In the genomic region with DNA sequence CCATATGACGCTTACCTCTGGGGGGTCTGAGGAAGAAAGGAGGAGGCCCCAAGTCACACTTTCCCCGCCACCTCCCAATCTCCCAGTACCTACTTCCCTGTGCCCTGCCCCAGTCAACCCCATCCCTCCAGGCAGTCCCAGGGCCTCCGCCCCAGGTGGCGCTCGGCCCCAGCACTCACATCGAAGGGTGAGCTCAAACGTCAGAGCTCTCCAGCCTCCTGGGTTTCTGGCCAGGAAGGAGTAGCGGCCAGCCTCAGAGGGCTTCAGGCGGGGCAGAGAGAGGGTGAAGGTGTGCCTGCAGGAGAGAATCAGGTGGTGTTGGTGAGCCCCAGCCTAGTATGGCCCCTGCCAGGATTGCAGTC, we compare ENCODE assay signal across 16 cellular contexts. TPM values are rescaled to one million over a fixed set of nuclear protein-coding genes. Genes with fewer than 3 reads are reported as not detected.
DNase-seq lines count a peak whose midpoint lies in the region; ATAC-seq and TF ChIP-seq lines count a peak whose summit lies in the region.
"Had no signal": no experiment of that assay in that cellular context is flagged by ENCODE, and none has a peak within 500 bp of the region (broad histone marks: within the 10 kb centered on the region; RNA-seq: fewer than 3 reads in every experiment).

No MANE protein-coding gene starts in this region.

- TF ChIP-seq POLR2A in Peyer's patch (IDR thresholded peaks at IDR 0.05) (no peak), suprapubic skin (IDR thresholded peaks at IDR 0.05) (no peak)

- H3K4me3 ChIP-seq in H7 (ENCODE audit: insufficient read depth, low read depth, low read length) (no peak overlapping the region), Peyer's patch (no peak overlapping the region), suprapubic skin (no peak overlapping the region)
- H3K4me3 ChIP-seq: SK-N-MC had no signal

- TF ChIP-seq EP300 in suprapubic skin (IDR thresholded peaks at IDR 0.05): no peak

- DNase-seq in H7 (peak; percentile 70), Peyer's patch (peak in 2 of 3 donors; percentile 29 to 47), left colon (no peak), suprapubic skin (ENCODE audit: low spot score in 2 of 2) (peak; percentile 48 to 76), NCI-H2227 treated with DMSO at 0.1 percent for 48 hours (lab: John Stamatoyannopoulos, UW) (no peak)
- no peak for DNase-seq in activated CD4-positive, alpha-beta T cell treated with anti-CD3 and anti-CD28 coated beads, Interleukin-2, amount 50 U/mL, for 4 hours
- DNase-seq: Calu3; CD4-positive, alpha-beta memory T cell; KG1; NCI-H1048; NCI-H1436 treated with DMSO at 0.1 percent for 48 hours; NCI-H2081; NCI-H524 had no signal

- H3K27ac ChIP-seq in Peyer's patch: no peak overlapping the region
- H3K27ac ChIP-seq in suprapubic skin: no peak overlapping the region
- H3K27ac ChIP-seq: SK-N-MC had no signal

- 82% methylated on average over 9 of the region's 9 CpGs for WGBS in suprapubic skin

- H3K9me3 ChIP-seq in Peyer's patch: no peaks in the 10 kb centered on the region
- no peaks in the 10 kb centered on the region for H3K9me3 ChIP-seq in suprapubic skin

- peak in 1 of 6 experiments; percentile 5 for TF ChIP-seq CTCF in Peyer's patch (IDR thresholded peaks at IDR 0.05)
- no peak for TF ChIP-seq CTCF in suprapubic skin (IDR thresholded peaks at IDR 0.05)

- H3K36me3 ChIP-seq in H7 (replicated peaks; ENCODE audit: control insufficient read depth, insufficient read depth, low read length): no peaks in the 10 kb centered on the region
- no peaks in the 10 kb centered on the region for H3K36me3 ChIP-seq in Peyer's patch
- H3K36me3 ChIP-seq in suprapubic skin: no peaks in the 10 kb centered on the region

- peak; percentile 78 for ATAC-seq in left colon
- no peak for ATAC-seq in HG02852 (IDR thresholded peaks at IDR 0.05; ENCODE audit: unreplicated experiment)
- ATAC-seq: Right ventricle myocardium inferior had no signal

- intact Hi-C loops in left colon (cut with DNase I, micrococcal nuclease): no loop called here

- H3K27me3 ChIP-seq in H7 (ENCODE audit: control insufficient read depth, insufficient read depth, low read length) (no peaks in the 10 kb centered on the region), Peyer's patch (no peaks in the 10 kb centered on the region), suprapubic skin (no peaks in the 10 kb centered on the region)

- no peaks in the 10 kb centered on the region for H3K4me1 ChIP-seq in Peyer's patch
- H3K4me1 ChIP-seq in suprapubic skin: no peaks in the 10 kb centered on the region

RNA-seq across cellular contexts. Expression of gene CSF1R, which starts 16.1 kb away (rescaled TPM):
- not detected in 2 replicates for total RNA-seq in H7 (2014; rRNA removed; shearing (Covaris generic))
- total RNA-seq in Peyer's patch (10 to 100 TPM in 3 of 4 donors, 1 to 10 TPM in 1; 2.1 to 24.8 (median 13.5) TPM), left colon (10 to 100 TPM in 1 of 2 donors, 1 to 10 TPM in 1; 6.9 to 32.2 TPM), suprapubic skin (10 to 100 TPM in 3 of 4 donors, 1 to 10 TPM in 1; 9.9 to 39.7 (median 19.7) TPM)
- total RNA-seq: Calu3 had no signal

Comparison
In these comparisons a context has a peak if more than half of its experiments do, and no peak if none do; other contexts are left out.
1. DNase-seq: peak in H7 (single experiment), Peyer's patch (2 of 3) and suprapubic skin (2 of 2); none in left colon (0 of 2), NCI-H2227 treated with DMSO at 0.1 percent for 48 hours (single experiment) and activated CD4-positive, alpha-beta T cell treated with anti-CD3 and anti-CD28 coated beads, Interleukin-2, amount 50 U/mL, for 4 hours (0 of 2).